In the genomic region with DNA sequence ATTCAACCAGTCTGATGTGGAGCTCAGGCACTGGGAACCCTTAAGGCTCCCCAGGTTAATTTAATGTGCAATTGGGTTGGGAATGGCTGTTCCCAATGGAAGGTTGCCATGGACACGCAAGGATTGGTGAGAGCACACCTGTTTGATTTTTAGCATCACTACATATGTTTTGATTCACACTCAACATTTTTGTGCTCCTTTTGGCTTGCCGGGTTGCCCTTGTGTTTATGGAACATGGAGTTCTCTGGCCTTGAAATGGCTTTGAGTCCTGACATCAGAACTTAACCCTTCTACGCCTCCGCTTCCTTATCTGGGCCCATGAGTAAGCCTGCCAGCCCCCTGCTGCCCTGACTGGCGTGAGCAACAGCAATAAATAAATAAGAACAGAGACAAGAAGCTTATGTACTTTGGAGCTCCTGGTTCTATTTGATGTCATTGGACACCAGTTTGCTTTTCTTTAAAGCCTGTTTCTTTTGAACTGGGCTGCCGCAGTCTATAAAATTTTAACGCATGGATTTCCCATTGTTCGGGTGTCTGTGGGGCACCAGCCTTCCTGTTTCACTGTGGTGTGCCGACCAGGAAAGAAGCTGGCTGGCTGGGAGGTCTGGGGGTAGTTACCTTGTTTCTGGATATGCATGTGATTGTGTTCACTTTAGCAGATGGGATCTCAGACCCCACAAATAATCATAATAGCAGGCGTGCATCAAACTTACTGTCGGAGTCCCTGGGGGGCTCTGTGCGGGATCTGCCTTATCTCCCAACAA, we compare ENCODE assay signal across 1 cellular context.
TF ChIP-seq lines count a peak whose summit lies in the region.

No MANE protein-coding gene starts in this region.

TF ChIP-seq in endothelial cell of umbilical vein, 7 proteins besides CTCF, POLR2A, EP300 and RAD21:
- TF ChIP-seq MAX (IDR thresholded peaks at IDR 0.05; ENCODE audit: insufficient read depth, insufficient read length): no peak
- no peak for TF ChIP-seq POLR2AphosphoS5 (IDR thresholded peaks at IDR 0.05; ENCODE audit: insufficient read depth, low read depth, low read length)
